ENCODE assay signal across 17 cellular contexts in genomic region chr11:33000181-33000580, GRCh38. TPM values are rescaled to one million over a fixed set of nuclear protein-coding genes. Genes with fewer than 3 reads are reported as not detected.
DNase-seq lines count a peak whose midpoint lies in the region; ATAC-seq and TF ChIP-seq lines count a peak whose summit lies in the region.
"Had no signal": no experiment of that assay in that cellular context is flagged by ENCODE, and none has a peak within 500 bp of the region (broad histone marks: within the 10 kb centered on the region; RNA-seq: fewer than 3 reads in every experiment).

No MANE protein-coding gene starts in this region.

- H3K4me3 Mint-ChIP-seq in chondrocyte (ENCODE audit: unreplicated experiment) (no peak overlapping the region), Calu3 (ENCODE audit: low read depth, unreplicated experiment) (no peak overlapping the region)
- H3K4me3 Mint-ChIP-seq: activated CD8-positive, alpha-beta T cell treated with anti-CD3 and anti-CD28 coated beads, Interleukin-2, amount 10 ng/mL, durations not matched to agents 7 days and 5 days; type B pancreatic cell had no signal

- peak; percentile 50 for DNase-seq in AG04450 (ENCODE audit: low read depth, low spot score)
- no peak for DNase-seq in chondrocyte (ENCODE audit: low spot score)
- peak; percentile 42 for DNase-seq in kidney epithelial cell (ENCODE audit: low read depth)
- DNase-seq in effector CD4-positive, alpha-beta T cell, result no peak
- no peak for DNase-seq in Calu3
- no peak for DNase-seq in GM10248 (ENCODE audit: extremely low spot score)
- DNase-seq: activated CD8-positive, alpha-beta T cell treated with anti-CD3 and anti-CD28 coated beads, Interleukin-2, amount 10 ng/mL, durations not matched to agents 7 days and 5 days; activated naive CD4-positive, alpha-beta T cell; DMS53; glutamatergic neuron; left ventricle myocardium inferior; NCI-H446 treated with DMSO at 0.1 percent for 48 hours; nucleus accumbens; stimulated activated CD4-positive, alpha-beta T cell treated with anti-CD3 and anti-CD28 coated beads, Interleukin-15, amount 100 ng/mL, for 24 hours had no signal

- POLR2A ChIA-PET in AG04450 (lab: Yijun Ruan, JAX), result interaction anchor here (0.6 to 1.3 kb wide), 4 partner anchors 8 to 73 kb away, joined by 3 to 8 read pairs (median 6); partner anchors contain the start of genes DEPDC7 and TCP11L1
- POLR2A ChIA-PET in GM10248 (lab: Yijun Ruan, JAX), result no interaction called here

- H3K9me3 ChIP-seq in AG04450 (ENCODE audit: control insufficient read depth, insufficient read depth, low read length), result no peaks in the 10 kb centered on the region; the same call in 1 of the 2 replicates

- no TSS peak for BruUV-seq in Calu3 (replicated peaks; lab: Mats Ljungman, UMichigan)

- TF ChIP-seq CTCF in AG04450 (IDR thresholded peaks at IDR 0.05; ENCODE audit: low read depth, low read length) (no peak), chondrocyte (IDR thresholded peaks at IDR 0.05) (no peak), kidney epithelial cell (IDR thresholded peaks at IDR 0.05; ENCODE audit: insufficient read depth, low read length, poor library complexity, severe bottlenecking) (no peak), Calu3 (IDR thresholded peaks at IDR 0.05; ENCODE audit: unreplicated experiment) (no peak), GM10248 (IDR thresholded peaks at IDR 0.05; ENCODE audit: control extremely low read depth, extremely low read depth, low read depth, missing control alignments) (no peak)

- TF ChIP-seq RAD21 in Ishikawa (IDR thresholded peaks at IDR 0.05; ENCODE audit: low read depth), result no peak

- ATAC-seq in HG02588 (IDR thresholded peaks at IDR 0.05; ENCODE audit: unreplicated experiment), result no peak
- ATAC-seq: activated CD8-positive, alpha-beta T cell treated with anti-CD3 and anti-CD28 coated beads, Interleukin-2, amount 10 ng/mL, durations not matched to agents 7 days and 5 days had no signal

- H3K27ac ChIP-seq in AG04450 (ENCODE audit: low read depth, low read length), result peak overlapping the region; percentile 4
- H3K27ac ChIP-seq: left ventricle myocardium inferior had no signal

- H3K27me3 ChIP-seq in AG04450 (ENCODE audit: control insufficient read depth, insufficient read depth, low read length), result no peaks in the 10 kb centered on the region
- no peaks in the 10 kb centered on the region for H3K27me3 ChIP-seq in kidney epithelial cell (ENCODE audit: control insufficient read depth, insufficient read depth, low read length)

- H3K36me3 ChIP-seq in kidney epithelial cell (ENCODE audit: control insufficient read depth, insufficient read depth, low read length), result no peaks in the 10 kb centered on the region
- H3K36me3 ChIP-seq: left ventricle myocardium inferior had no signal

- CTCF ChIA-PET in AG04450 (lab: Charles Lee) (no interaction called here), Calu3 (lab: Charles Lee) (no interaction called here), GM10248 (lab: Yijun Ruan, JAX) (interaction anchor here (1.2 kb wide), 1 partner anchor 17 kb away, joined by 4 read pairs; no protein-coding TSS in a partner anchor)

- H3K27ac Mint-ChIP-seq in chondrocyte (ENCODE audit: unreplicated experiment) (peak overlapping the region; percentile 70), Calu3 (ENCODE audit: unreplicated experiment) (no peak overlapping the region)
- H3K27ac Mint-ChIP-seq: activated CD8-positive, alpha-beta T cell treated with anti-CD3 and anti-CD28 coated beads, Interleukin-2, amount 10 ng/mL, durations not matched to agents 7 days and 5 days; type B pancreatic cell had no signal

- H3K36me3 Mint-ChIP-seq in chondrocyte (ENCODE audit: low read depth) (peaks cover 7% of the 10 kb centered on the region), Calu3 (ENCODE audit: insufficient read depth, unreplicated experiment) (no peaks in the 10 kb centered on the region)
- H3K36me3 Mint-ChIP-seq: type B pancreatic cell had no signal

- intact Hi-C loops in Calu3 (cut with micrococcal nuclease; ENCODE audit: unreplicated experiment), result no loop called here

- peaks cover 17% of the 10 kb centered on the region for H3K9me3 Mint-ChIP-seq in chondrocyte (ENCODE audit: low read depth)
- H3K9me3 Mint-ChIP-seq in Calu3 (ENCODE audit: low read depth, unreplicated experiment), result no peaks in the 10 kb centered on the region

- H3K4me1 Mint-ChIP-seq in chondrocyte (ENCODE audit: low read depth), result peaks cover 15% of the 10 kb centered on the region
- H3K4me1 Mint-ChIP-seq in Calu3 (ENCODE audit: low read depth, unreplicated experiment), result peaks cover 8% of the 10 kb centered on the region

- H3K27me3 Mint-ChIP-seq in chondrocyte (ENCODE audit: low read depth) (peaks cover 6% of the 10 kb centered on the region), Calu3 (ENCODE audit: unreplicated experiment) (peaks cover 44% of the 10 kb centered on the region)

- TF ChIP-seq EP300 in Ishikawa (IDR thresholded peaks at IDR 0.05; ENCODE audit: borderline replicate concordance), result no peak

- H3K4me3 ChIP-seq in AG04450 (ENCODE audit: low read depth, low read length), result no peak overlapping the region
- H3K4me3 ChIP-seq in kidney epithelial cell (ENCODE audit: low read depth, low read length), result no peak overlapping the region
- H3K4me3 ChIP-seq: left ventricle myocardium inferior had no signal

TF ChIP-seq in Ishikawa, 13 proteins besides CTCF, POLR2A, EP300 and RAD21:
- TF ChIP-seq TEAD4 (IDR thresholded peaks at IDR 0.05), result peak; percentile 34; the same call in 1 of the 2 replicates
- TF ChIP-seq TAF1 (IDR thresholded peaks at IDR 0.05; ENCODE audit: low read depth), result no peak

RNA-seq across cellular contexts. Expression of gene DEPDC7, which starts 15.5 kb away (rescaled TPM):
- 13.5 and 17.8 TPM in 2 replicates for polyA plus RNA-seq in AG04450 (2011; rRNA removed)
- 4.4 and 6.6 TPM in 2 replicates for polyA minus RNA-seq in AG04450 (2011; rRNA and poly(A)+ RNA removed)
- 4.1 to 5.0 TPM (median 4.7 TPM) in 3 replicates for total RNA-seq in chondrocyte
- total RNA-seq in kidney epithelial cell, result 0.55 and 0.63 TPM in 2 replicates
- total RNA-seq in Calu3 (2022), result 1.2 and 1.6 TPM in 2 replicates

RNA-seq across cellular contexts. Expression of gene TCP11L1, which starts 39.2 kb away (rescaled TPM):
- 18.7 and 21.4 TPM in 2 replicates for polyA plus RNA-seq in AG04450 (2011; rRNA removed)
- polyA minus RNA-seq in AG04450 (2011; rRNA and poly(A)+ RNA removed), result 47.1 and 50.1 TPM in 2 replicates
- 29.2 to 41.1 TPM (median 32.5 TPM) in 3 replicates for total RNA-seq in chondrocyte
- total RNA-seq in kidney epithelial cell, result 22.3 and 26.1 TPM in 2 replicates
- total RNA-seq in Calu3 (2022), result 8.6 and 9.6 TPM in 2 replicates

Comparison
In these comparisons a context has a peak if more than half of its experiments do, and no peak if none do; other contexts are left out.
1. DNase-seq: peak in AG04450 (single experiment) and kidney epithelial cell (single experiment); none in chondrocyte (single experiment), effector CD4-positive, alpha-beta T cell (single experiment), Calu3 (single experiment) and GM10248 (single experiment).